ENCODE assay signal across 1 cellular context in the genomic region with DNA sequence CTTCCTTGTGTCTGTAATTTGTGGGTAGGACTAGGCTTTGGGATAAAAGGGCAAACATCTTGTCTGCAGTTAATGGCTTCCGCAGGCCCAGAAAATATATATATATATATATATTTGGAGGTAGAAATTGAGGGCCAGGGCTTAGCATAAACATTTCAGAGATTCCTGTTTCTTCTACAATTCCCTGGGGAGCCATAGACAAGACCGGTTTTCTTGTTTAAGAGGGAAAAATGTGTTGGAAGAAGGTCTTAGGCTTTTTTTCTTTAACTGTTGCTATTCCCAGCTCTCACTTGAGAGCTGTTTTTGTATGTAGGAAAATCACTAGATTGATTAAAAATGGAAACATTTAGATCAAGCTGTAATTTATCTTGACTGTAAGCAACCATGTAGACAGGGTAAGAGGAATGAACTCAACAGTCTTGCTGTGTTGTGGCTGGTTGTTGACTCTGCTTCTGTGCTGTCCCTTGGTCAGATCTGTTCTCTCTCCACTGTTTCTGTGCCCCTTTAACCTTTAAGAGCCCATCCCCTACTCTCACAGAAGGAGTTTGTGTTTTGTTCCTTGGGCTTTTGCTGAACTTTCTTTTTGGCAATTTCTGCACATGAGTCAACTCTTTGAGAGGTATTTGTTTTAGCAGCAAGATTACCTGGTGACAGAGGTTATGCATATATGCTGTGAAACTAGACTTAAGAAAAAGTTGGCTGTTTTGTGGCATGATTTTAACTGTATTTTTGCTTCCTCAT.
TF ChIP-seq lines count a peak whose summit lies in the region.

No MANE protein-coding gene starts in this region.

TF ChIP-seq in IMR-90, 13 proteins besides CTCF, POLR2A, EP300 and RAD21:
- TF ChIP-seq BHLHE40 (IDR thresholded peaks at IDR 0.05; ENCODE audit: low read depth, low read length) (no peak), CHD1 (IDR thresholded peaks at IDR 0.05; ENCODE audit: low read depth, low read length) (no peak), SMC3 (IDR thresholded peaks at IDR 0.05; ENCODE audit: low read depth, low read length) (no peak), USF2 (IDR thresholded peaks at IDR 0.05; ENCODE audit: low read depth, low read length) (no peak), ELK1 (IDR thresholded peaks at IDR 0.05; ENCODE audit: borderline replicate concordance, low read depth, low read length) (no peak), MAZ (IDR thresholded peaks at IDR 0.05; ENCODE audit: borderline replicate concordance, low read depth, low read length) (no peak), RCOR1 (IDR thresholded peaks at IDR 0.05; ENCODE audit: insufficient replicate concordance, low read length) (no peak), MXI1 (IDR thresholded peaks at IDR 0.05; ENCODE audit: borderline replicate concordance, low read depth, low read length) (no peak), FOS (IDR thresholded peaks at IDR 0.05; ENCODE audit: low read depth, low read length) (no peak), CEBPB (IDR thresholded peaks at IDR 0.05; ENCODE audit: low read depth, low read length) (no peak), RFX5 (IDR thresholded peaks at IDR 0.05; ENCODE audit: low read depth, low read length) (no peak), MAFK (IDR thresholded peaks at IDR 0.05; ENCODE audit: low read depth, low read length) (no peak), NFE2L2 (IDR thresholded peaks at IDR 0.05; ENCODE audit: low read depth, low read length) (no peak)
